Comparison of ENCODE assay signal across 21 cellular contexts in genomic region chr1:162944974-162945639, GRCh38.
A peak's percentile ranks its signal among the peaks of the same experiment; 100 is the strongest.
DNase-seq lines count a peak whose midpoint lies in the region; FAIRE-seq and TF ChIP-seq lines count a peak whose summit lies in the region.
"Had no signal": no experiment of that assay in that cellular context is flagged by ENCODE, and none has a peak within 500 bp of the region (broad histone marks: within the 10 kb centered on the region; RNA-seq: fewer than 3 reads in every experiment).

No MANE protein-coding gene starts in this region.

- H3K36me3 ChIP-seq in bronchial epithelial cell (ENCODE audit: control insufficient read depth, insufficient read depth, low read length) (no peaks in the 10 kb centered on the region), kidney (ENCODE audit: control insufficient read depth in 1 of 2, insufficient read depth in 2 of 2, low read length in 2 of 2) (no peaks in the 10 kb centered on the region)

- H3K36me3 Mint-ChIP-seq in T-helper 2 cell treated with Interferon-gamma antibody and Interleukin-4, amounts not matched to agents 5 μg/mL and 100 μg/mL, for 36 hours (ENCODE audit: low read depth) = no peaks in the 10 kb centered on the region
- H3K36me3 Mint-ChIP-seq: CD8-positive, alpha-beta memory T cell had no signal

- no peak overlapping the region for H3K4me3 Mint-ChIP-seq in T-helper 2 cell treated with Interferon-gamma antibody and Interleukin-4, amounts not matched to agents 5 μg/mL and 100 μg/mL, for 36 hours
- H3K4me3 Mint-ChIP-seq: B cell; CD8-positive, alpha-beta memory T cell had no signal

- TF ChIP-seq POLR2A in H54 (IDR thresholded peaks at IDR 0.05; ENCODE audit: low read depth, low read length) = no peak

- TF ChIP-seq CTCF in bronchial epithelial cell (IDR thresholded peaks at IDR 0.05; ENCODE audit: insufficient read depth, low read length, severe bottlenecking) (no peak), kidney (IDR thresholded peaks at IDR 0.05; ENCODE audit: borderline replicate concordance, extremely low read depth, insufficient read depth) (no peak)

- H3K27ac ChIP-seq in kidney (ENCODE audit: low read depth in 2 of 2, low read length in 2 of 2) = no peak overlapping the region

- H3K4me3 ChIP-seq in bronchial epithelial cell (ENCODE audit: low read depth, low read length) (no peak overlapping the region), kidney (ENCODE audit: low read length in 2 of 2) (no peak overlapping the region)

- H3K4me1 Mint-ChIP-seq in T-helper 2 cell treated with Interferon-gamma antibody and Interleukin-4, amounts not matched to agents 5 μg/mL and 100 μg/mL, for 36 hours (ENCODE audit: low read depth) = no peaks in the 10 kb centered on the region
- H3K4me1 Mint-ChIP-seq: B cell; CD8-positive, alpha-beta memory T cell had no signal

- peaks cover 2% of the 10 kb centered on the region for H3K27me3 Mint-ChIP-seq in T-helper 2 cell treated with Interferon-gamma antibody and Interleukin-4, amounts not matched to agents 5 μg/mL and 100 μg/mL, for 36 hours (ENCODE audit: low read depth)

- intact Hi-C loops in kidney (cut with DNase I) = no loop called here

- no peaks in the 10 kb centered on the region for H3K27me3 ChIP-seq in bronchial epithelial cell (ENCODE audit: control insufficient read depth, insufficient read depth, low read length)

- H3K4me1 ChIP-seq in kidney (ENCODE audit: control insufficient read depth in 1 of 2, insufficient read depth in 1 of 2, low read depth in 1 of 2, low read length in 2 of 2) = no peaks in the 10 kb centered on the region

- DNase-seq in DMS79 (lab: John Stamatoyannopoulos, UW) (peak; percentile 78), ELR (ENCODE audit: low read depth) (peak; percentile 44), NCI-H2227 treated with DMSO at 0.1 percent for 48 hours (lab: John Stamatoyannopoulos, UW) (peak; percentile 21), bronchial epithelial cell (ENCODE audit: low read depth) (peak; percentile 1), kidney (no peak), H54 (ENCODE audit: insufficient read length, low spot score) (no peak), HTR-8/SVneo (ENCODE audit: insufficient read length, low spot score) (no peak)
- no peak for DNase-seq in T-helper 2 cell treated with Interferon-gamma antibody and Interleukin-4, amounts not matched to agents 5 μg/mL and 100 μg/mL, for 36 hours (ENCODE audit: low spot score)
- DNase-seq: CD8-positive, alpha-beta memory T cell; HCEC 1CT; KBM-7; NCI-H187; NCI-H2171 treated with DMSO at 0.1 percent for 48 hours; NCI-H510A treated with DMSO at 0.1 percent for 48 hours; NK-92 treated with Interleukin-12 subunit alpha and Interleukin-12 subunit beta, amount 100 ng/mL, for 24 hours; SHP77 treated with DMSO at 0.1 percent for 48 hours; SW 1271 had no signal

- no peaks in the 10 kb centered on the region for H3K9me3 ChIP-seq in kidney (ENCODE audit: control insufficient read depth in 1 of 2, low read length in 2 of 2)

- no peak overlapping the region for H3K9ac ChIP-seq in kidney (ENCODE audit: low read length in 2 of 2)

- FAIRE-seq in bronchial epithelial cell (lab: Jason Lieb, UNC) (no peak), kidney (lab: Jason Lieb, UNC) (no peak), H54 (lab: Jason Lieb, UNC) (no peak), HTR-8/SVneo (lab: Jason Lieb, UNC) (no peak)
- FAIRE-seq: G401.6, GM12891, GM18507 had no signal

- no peak overlapping the region for H3K27ac Mint-ChIP-seq in T-helper 2 cell treated with Interferon-gamma antibody and Interleukin-4, amounts not matched to agents 5 μg/mL and 100 μg/mL, for 36 hours
- H3K27ac Mint-ChIP-seq: B cell; CD8-positive, alpha-beta memory T cell had no signal

- no peaks in the 10 kb centered on the region for H3K9me3 Mint-ChIP-seq in T-helper 2 cell treated with Interferon-gamma antibody and Interleukin-4, amounts not matched to agents 5 μg/mL and 100 μg/mL, for 36 hours
- H3K9me3 Mint-ChIP-seq: CD8-positive, alpha-beta memory T cell had no signal

Comparison
In these comparisons a context has a peak if more than half of its experiments do, and no peak if none do; other contexts are left out.
1. DNase-seq: peak in DMS79 (single experiment), ELR (single experiment), NCI-H2227 treated with DMSO at 0.1 percent for 48 hours (single experiment) and bronchial epithelial cell (single experiment); none in kidney (single experiment), H54 (single experiment), T-helper 2 cell treated with Interferon-gamma antibody and Interleukin-4, amounts not matched to agents 5 μg/mL and 100 μg/mL, for 36 hours (single experiment) and HTR-8/SVneo (single experiment).